ENCODE assay signal across 8 cellular contexts in genomic region chr2:54558976-54559410, GRCh38.
DNase-seq lines count a peak whose midpoint lies in the region; ATAC-seq and TF ChIP-seq lines count a peak whose summit lies in the region.

No MANE protein-coding gene starts in this region.

- POLR2A ChIA-PET in activated CD8-positive, alpha-beta T cell treated with anti-CD3 and anti-CD28 coated beads, Interleukin-2, amount 10 ng/mL, durations not matched to agents 7 days and 5 days (lab: Charles Lee): interaction anchor here (0.7 to 7.8 kb wide), 24 partner anchors 10 to 673 kb away, joined by 3 to 258 read pairs (median 4); partner anchors contain the start of genes ACYP2, CLHC1 and RPS27A

- peak overlapping the region; percentile 50 to 94 (median 73) for H3K9ac ChIP-seq in subcutaneous abdominal adipose tissue (ENCODE audit: low read length in 5 of 5)

- H3K36me3 Mint-ChIP-seq in activated CD8-positive, alpha-beta T cell treated with anti-CD3 and anti-CD28 coated beads, Interleukin-2, amount 10 ng/mL, durations not matched to agents 7 days and 5 days (ENCODE audit: low read depth): peaks cover 42% of the 10 kb centered on the region

- H3K4me1 ChIP-seq in heart right ventricle (peaks cover 17 to 98% (median 88%) of the 10 kb centered on the region in 9 donors), subcutaneous abdominal adipose tissue (ENCODE audit: control insufficient read depth in 5 of 5, insufficient read depth in 5 of 5, low read length in 5 of 5) (peaks cover 9 to 75% (median 72%) of the 10 kb centered on the region in 5 donors)

- H3K27me3 Mint-ChIP-seq in activated CD8-positive, alpha-beta T cell treated with anti-CD3 and anti-CD28 coated beads, Interleukin-2, amount 10 ng/mL, durations not matched to agents 7 days and 5 days (ENCODE audit: low read depth): no peaks in the 10 kb centered on the region

- no peaks in the 10 kb centered on the region for H3K9me3 Mint-ChIP-seq in activated CD8-positive, alpha-beta T cell treated with anti-CD3 and anti-CD28 coated beads, Interleukin-2, amount 10 ng/mL, durations not matched to agents 7 days and 5 days (ENCODE audit: insufficient read depth)

- 37 to 46% methylated on average over 6 of the region's 6 CpGs for WGBS in heart right ventricle, 2 donors

- H3K27ac ChIP-seq in heart right ventricle: peak overlapping the region in 9 of 10 donors; percentile 73 to 94 (median 85)
- peak overlapping the region; percentile 98 for H3K27ac ChIP-seq in subcutaneous abdominal adipose tissue (ENCODE audit: low read depth, low read length)

- H3K36me3 ChIP-seq in heart right ventricle: peaks cover 0 to 7% (median 0%) of the 10 kb centered on the region in 9 donors
- H3K36me3 ChIP-seq in subcutaneous abdominal adipose tissue (ENCODE audit: control insufficient read depth in 5 of 5, insufficient read depth in 5 of 5, low read length in 5 of 5): peaks cover 0 to 3% (median 0%) of the 10 kb centered on the region in 5 donors

- H3K4me1 Mint-ChIP-seq in activated CD8-positive, alpha-beta T cell treated with anti-CD3 and anti-CD28 coated beads, Interleukin-2, amount 10 ng/mL, durations not matched to agents 7 days and 5 days (ENCODE audit: low read depth): peaks cover 44% of the 10 kb centered on the region

- H3K4me3 ChIP-seq in heart right ventricle (peak overlapping the region in 9 of 10 donors; percentile 33 to 68 (median 50)), subcutaneous abdominal adipose tissue (ENCODE audit: low read depth in 1 of 5, low read length in 5 of 5) (peak overlapping the region; percentile 25 to 75 (median 64))

- DNase-seq in heart right ventricle (no peak), left ventricle myocardium superior (no peak), iPS-NIHi11 (ENCODE audit: low spot score) (peak; percentile 45), AG20443 (ENCODE audit: low spot score) (no peak)
- no peak for DNase-seq in activated CD8-positive, alpha-beta T cell treated with anti-CD3 and anti-CD28 coated beads, Interleukin-2, amount 10 ng/mL, durations not matched to agents 7 days and 5 days
- no peak for DNase-seq in stimulated activated CD4-positive, alpha-beta T cell treated with anti-CD3 and anti-CD28 coated beads, Interleukin-4, amount 100 ng/mL, for 1 hour
- DNase-seq in stimulated activated CD4-positive, alpha-beta T cell treated with anti-CD3 and anti-CD28 coated beads, Interleukin-2, amount 100 ng/mL, for 48 hours: no peak

- H3K27me3 ChIP-seq in heart right ventricle: no peaks in the 10 kb centered on the region
- H3K27me3 ChIP-seq in subcutaneous abdominal adipose tissue (ENCODE audit: control insufficient read depth in 5 of 5, insufficient read depth in 4 of 5, low read length in 5 of 5): no peaks in the 10 kb centered on the region

- H3K9me3 ChIP-seq in heart right ventricle: no peaks in the 10 kb centered on the region
- H3K9me3 ChIP-seq in subcutaneous abdominal adipose tissue (ENCODE audit: control insufficient read depth in 5 of 5, low read length in 5 of 5): no peaks in the 10 kb centered on the region

- peak overlapping the region; percentile 90 for H3K27ac Mint-ChIP-seq in activated CD8-positive, alpha-beta T cell treated with anti-CD3 and anti-CD28 coated beads, Interleukin-2, amount 10 ng/mL, durations not matched to agents 7 days and 5 days

- H3K4me3 Mint-ChIP-seq in activated CD8-positive, alpha-beta T cell treated with anti-CD3 and anti-CD28 coated beads, Interleukin-2, amount 10 ng/mL, durations not matched to agents 7 days and 5 days: peak overlapping the region; percentile 93

- ATAC-seq in heart right ventricle (peak in 4 of 8 donors; percentile 5 to 29 (median 5)), left ventricle myocardium superior (no peak)
- peak; percentile 11 for ATAC-seq in activated CD8-positive, alpha-beta T cell treated with anti-CD3 and anti-CD28 coated beads, Interleukin-2, amount 10 ng/mL, durations not matched to agents 7 days and 5 days

- no peak for TF ChIP-seq CTCF in heart right ventricle (IDR thresholded peaks at IDR 0.05)

- intact Hi-C loops in heart right ventricle (cut with DNase I): loop anchor here in 3 of 10 donors (2.0 to 10.0 kb wide), 4 partner anchors 14 to 113 kb away; no protein-coding TSS in a partner anchor
- intact Hi-C loops in left ventricle myocardium superior (cut with micrococcal nuclease): no loop called here

- CTCF ChIA-PET in activated CD8-positive, alpha-beta T cell treated with anti-CD3 and anti-CD28 coated beads, Interleukin-2, amount 10 ng/mL, durations not matched to agents 7 days and 5 days (lab: Charles Lee): interaction anchor here (0.9 to 8.3 kb wide), 14 partner anchors 11 to 452 kb away, joined by 3 to 116 read pairs (median 15); no protein-coding TSS in a partner anchor
